Comparison of ENCODE assay signal across 1 cellular context in the genomic region with DNA sequence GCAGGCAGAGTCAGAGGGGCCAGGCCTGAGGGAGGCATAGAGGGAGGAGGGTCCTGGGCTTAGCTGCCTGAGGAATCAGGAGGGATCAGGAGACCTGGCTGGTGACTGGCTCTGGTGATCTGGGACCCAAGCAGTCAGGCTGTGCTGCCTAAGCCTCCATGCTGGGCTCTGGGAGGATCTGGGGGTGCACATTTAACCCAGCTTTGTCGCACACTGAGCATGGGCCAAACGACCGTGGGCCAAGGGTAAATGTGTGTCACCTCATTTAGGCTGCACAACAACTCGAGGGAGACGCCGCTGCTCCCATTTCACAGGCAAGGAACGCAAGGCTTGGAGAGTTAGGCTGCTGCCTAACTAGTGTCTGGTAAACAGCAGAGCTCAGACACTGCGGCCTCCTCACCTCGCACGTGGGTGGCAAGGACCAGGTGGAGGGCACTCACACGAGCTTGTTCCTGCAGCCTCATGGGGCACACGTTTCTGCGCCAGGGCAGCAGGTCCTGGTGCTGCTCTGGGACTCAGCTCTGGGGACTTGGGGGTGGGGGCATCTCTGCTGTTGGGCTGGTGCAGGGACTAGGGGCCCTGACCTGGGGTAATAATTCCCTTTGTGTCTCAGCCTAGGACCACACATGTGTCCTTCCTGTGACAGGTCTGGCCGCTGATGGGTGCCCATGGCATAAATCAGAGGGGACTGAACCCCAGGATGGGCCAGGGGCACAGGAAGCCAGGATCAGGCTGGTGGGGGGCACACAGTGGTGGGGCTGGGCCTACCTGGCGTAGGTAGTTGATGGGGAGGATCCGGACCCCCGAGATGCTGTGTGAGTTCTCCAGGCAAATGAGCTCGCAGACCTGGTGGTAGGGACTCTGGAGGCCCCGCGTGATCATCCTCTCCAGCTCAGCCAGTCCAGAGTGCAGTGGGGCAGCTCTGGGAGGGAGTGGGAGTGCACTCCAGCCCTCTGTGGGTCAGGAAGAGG.
TF ChIP-seq lines count a peak whose summit lies in the region.

No MANE protein-coding gene starts in this region.

TF ChIP-seq in H1, 55 proteins besides CTCF, POLR2A, EP300 and RAD21:
- TF ChIP-seq KDM4A (IDR thresholded peaks at IDR 0.05; ENCODE audit: low read depth, low read length, severe bottlenecking) (no peak), ASH2L (IDR thresholded peaks at IDR 0.05; ENCODE audit: low read length) (no peak), EZH2 (IDR thresholded peaks at IDR 0.05; ENCODE audit: low read depth, low read length, severe bottlenecking) (no peak), CEBPB (IDR thresholded peaks at IDR 0.05; ENCODE audit: low read depth, low read length) (no peak), TAF1 (IDR thresholded peaks at IDR 0.05; ENCODE audit: low read depth, low read length) (no peak), EGR1 (IDR thresholded peaks at IDR 0.05; ENCODE audit: borderline replicate concordance, low read depth, low read length) (no peak), PHF8 (conservative IDR thresholded peaks at IDR 0.05; ENCODE audit: low read depth, low read length) (no peak), GABPA (IDR thresholded peaks at IDR 0.05; ENCODE audit: borderline replicate concordance, insufficient read depth, low read length) (no peak), CHD2 (IDR thresholded peaks at IDR 0.05; ENCODE audit: low read length) (no peak), CHD7 (IDR thresholded peaks at IDR 0.05; ENCODE audit: insufficient replicate concordance, low read length) (no peak), RXRA (IDR thresholded peaks at IDR 0.05; ENCODE audit: insufficient read depth, low read depth, low read length) (no peak), JUND (IDR thresholded peaks at IDR 0.05; ENCODE audit: low read length) (no peak), TCF12 (IDR thresholded peaks at IDR 0.05; ENCODE audit: low read depth, low read length) (no peak), JUN (IDR thresholded peaks at IDR 0.05; ENCODE audit: low read depth, low read length) (no peak), TBP (IDR thresholded peaks at IDR 0.05; ENCODE audit: low read depth, low read length) (no peak)
- TF ChIP-seq, protein P1, sequence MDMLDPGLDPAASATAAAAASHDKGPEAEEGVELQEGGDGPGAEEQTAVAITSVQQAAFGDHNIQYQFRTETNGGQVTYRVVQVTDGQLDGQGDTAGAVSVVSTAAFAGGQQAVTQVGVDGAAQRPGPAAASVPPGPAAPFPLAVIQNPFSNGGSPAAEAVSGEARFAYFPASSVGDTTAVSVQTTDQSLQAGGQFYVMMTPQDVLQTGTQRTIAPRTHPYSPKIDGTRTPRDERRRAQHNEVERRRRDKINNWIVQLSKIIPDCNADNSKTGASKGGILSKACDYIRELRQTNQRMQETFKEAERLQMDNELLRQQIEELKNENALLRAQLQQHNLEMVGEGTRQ (IDR thresholded peaks at IDR 0.05; ENCODE audit: low read length), result no peak
